ENCODE assay signal across 11 cellular contexts in genomic region chr3:179961081-179962078, GRCh38.
DNase-seq lines count a peak whose midpoint lies in the region; ATAC-seq and TF ChIP-seq lines count a peak whose summit lies in the region.
"Had no signal": no experiment of that assay in that cellular context is flagged by ENCODE, and none has a peak within 500 bp of the region (broad histone marks: within the 10 kb centered on the region; RNA-seq: fewer than 3 reads in every experiment).

No MANE protein-coding gene starts in this region.

- DNase-seq in epithelial cell of proximal tubule (ENCODE audit: low read depth) (peak; percentile 44), right cardiac atrium (no peak), cerebellum (ENCODE audit: low spot score) (no peak), germinal center (ENCODE audit: low spot score) (no peak), GM19240 (ENCODE audit: insufficient read length, low spot score) (no peak)
- DNase-seq: activated CD4-positive, alpha-beta T cell treated with anti-CD3 and anti-CD28 coated beads for 1 hour; central memory CD4-positive, alpha-beta T cell; stimulated activated naive CD8-positive, alpha-beta T cell treated with anti-CD3 and anti-CD28 coated beads, Interleukin-15, Interleukin-2, amounts not matched to agents 100 U/mL and 50 U/mL, for 24 hours had no signal

- 59% methylated on average over 11 of the region's 11 CpGs for WGBS in right cardiac atrium

- H3K4me3 ChIP-seq in epithelial cell of proximal tubule (ENCODE audit: low read depth, low read length) = peak overlapping the region; percentile 6
- no peak overlapping the region for H3K4me3 ChIP-seq in right cardiac atrium (ENCODE audit: low read length)

- H3K9me3 ChIP-seq in right cardiac atrium (ENCODE audit: control insufficient read depth, low read length) = no peaks in the 10 kb centered on the region

- no peaks in the 10 kb centered on the region for H3K4me1 ChIP-seq in right cardiac atrium (ENCODE audit: control insufficient read depth, insufficient read depth, low read length)

- ATAC-seq in GM18907 (IDR thresholded peaks at IDR 0.05; ENCODE audit: unreplicated experiment) (peak; percentile 81), HG02610 (IDR thresholded peaks at IDR 0.05; ENCODE audit: unreplicated experiment) (peak; percentile 82), HG03575 (IDR thresholded peaks at IDR 0.05; ENCODE audit: extremely low read depth, insufficient number of reproducible peaks, low FRiP score, unreplicated experiment) (peak; percentile 49), right cardiac atrium (no peak)
- ATAC-seq: stimulated activated naive CD8-positive, alpha-beta T cell treated with anti-CD3 and anti-CD28 coated beads, Interleukin-15, Interleukin-2, amounts not matched to agents 100 U/mL and 50 U/mL, for 24 hours had no signal

- H3K27ac ChIP-seq in right cardiac atrium (ENCODE audit: low read length) = no peak overlapping the region

- no peak for TF ChIP-seq CTCF in epithelial cell of proximal tubule (conservative IDR thresholded peaks at IDR 0.05; ENCODE audit: low read depth, low read length)

- no peaks in the 10 kb centered on the region for H3K27me3 ChIP-seq in right cardiac atrium (ENCODE audit: control insufficient read depth, insufficient read depth)

- intact Hi-C loops in right cardiac atrium (cut with DNase I) = no loop called here

Comparison
In these comparisons a context has a peak if more than half of its experiments do, and no peak if none do; other contexts are left out.
1. ATAC-seq: peak in GM18907 (single experiment), HG02610 (single experiment) and HG03575 (single experiment); none in right cardiac atrium (0 of 2).